ENCODE assay signal across 10 cellular contexts in genomic region chr16:275786-276232, GRCh38. TPM values are rescaled to one million over a fixed set of nuclear protein-coding genes. Genes with fewer than 3 reads are reported as not detected.
DNase-seq lines count a peak whose midpoint lies in the region; ATAC-seq and TF ChIP-seq lines count a peak whose summit lies in the region.
"Had no signal": no experiment of that assay in that cellular context is flagged by ENCODE, and none has a peak within 500 bp of the region (broad histone marks: within the 10 kb centered on the region; RNA-seq: fewer than 3 reads in every experiment).

Gene RGS11, minus strand, starts transcription at chr16:275944. Its CDS starts 33 bp downstream, at chr16:275911.

- H3K4me1 ChIP-seq in OCI-LY1 (ENCODE audit: insufficient read depth, low read length, severe bottlenecking), result peaks cover 9% of the 10 kb centered on the region

- peaks cover 0 to 16% of the 10 kb centered on the region in 2 donors for H3K27me3 Mint-ChIP-seq in natural killer cell (ENCODE audit: low read depth in 2 of 2)

- H3K4me2 ChIP-seq in OCI-LY1 (ENCODE audit: low read length), result peak within 1 kb of the TSS; percentile 64

- intact Hi-C loops in natural killer cell (cut with micrococcal nuclease), result no loop called here

- ATAC-seq in natural killer cell (peak in 1 of 3 donors; percentile 24), HG03354 (IDR thresholded peaks at IDR 0.05; ENCODE audit: poor library complexity, severe bottlenecking, unreplicated experiment) (no peak), GM18909 (IDR thresholded peaks at IDR 0.05; ENCODE audit: poor library complexity, unreplicated experiment) (no peak)

- no peaks in the 10 kb centered on the region for H3K79me2 ChIP-seq in OCI-LY1 (ENCODE audit: insufficient read depth, low read length)

- peak within 1 kb of the TSS; percentile 67 for H3K4me3 Mint-ChIP-seq in natural killer cell

- no peak within 1 kb of the TSS for H2AFZ ChIP-seq in OCI-LY1 (ENCODE audit: low read length)

- H3F3A ChIP-seq in OCI-LY1 (ENCODE audit: insufficient read depth, low read length), result no peaks in the 10 kb centered on the region

- CTCF ChIA-PET in AG04450 (lab: Charles Lee), result no interaction called here

- no peaks in the 10 kb centered on the region for H3K36me3 ChIP-seq in OCI-LY1 (ENCODE audit: insufficient read depth, low read length)

- H3K27ac ChIP-seq in AG04450 (ENCODE audit: low read depth, low read length) (no peak within 1 kb of the TSS), OCI-LY1 (ENCODE audit: low read depth, low read length, poor library complexity, severe bottlenecking) (no peak within 1 kb of the TSS)

- H4K20me1 ChIP-seq in OCI-LY1 (ENCODE audit: insufficient read depth, low read length), result no peaks in the 10 kb centered on the region

- DNase-seq in AG04450 (ENCODE audit: low read depth, low spot score), result no peak
- DNase-seq in epithelial cell of proximal tubule (ENCODE audit: low read depth), result no peak
- DNase-seq in natural killer cell, result no peak
- no peak for DNase-seq in SHP77 treated with DMSO at 0.1 percent for 48 hours (lab: John Stamatoyannopoulos, UW)
- no peak for DNase-seq in DMS79 (lab: John Stamatoyannopoulos, UW)
- DNase-seq: NCI-H510A; stimulated activated CD4-positive, alpha-beta T cell treated with anti-CD3 and anti-CD28 coated beads, Interleukin-4, amount 100 ng/mL, for 24 hours had no signal

- peaks cover 6 to 12% of the 10 kb centered on the region in 2 donors for H3K4me1 Mint-ChIP-seq in natural killer cell

- H3K36me3 Mint-ChIP-seq in natural killer cell, result no peaks in the 10 kb centered on the region

- peaks cover 5% of the 10 kb centered on the region; the same call in 1 of the 2 replicates for H3K9me3 ChIP-seq in AG04450 (ENCODE audit: control insufficient read depth, insufficient read depth, low read length)
- no peaks in the 10 kb centered on the region for H3K9me3 ChIP-seq in OCI-LY1 (ENCODE audit: low read length)

- H3K27me3 ChIP-seq in AG04450 (ENCODE audit: control insufficient read depth, insufficient read depth, low read length) (peaks cover 36% of the 10 kb centered on the region), OCI-LY1 (ENCODE audit: insufficient read depth, low read length) (peaks cover 7% of the 10 kb centered on the region; the same call in 1 of the 2 replicates)

- no peak within 1 kb of the TSS for H3K27ac Mint-ChIP-seq in natural killer cell

- no peaks in the 10 kb centered on the region for H3K9me3 Mint-ChIP-seq in natural killer cell

- peak within 1 kb of the TSS; percentile 32; the same call in 1 of the 2 replicates for H3K4me3 ChIP-seq in AG04450 (ENCODE audit: low read depth, low read length)
- peak within 1 kb of the TSS; percentile 47 for H3K4me3 ChIP-seq in OCI-LY1 (ENCODE audit: low read depth, low read length, poor library complexity, severe bottlenecking)
- H3K4me3 ChIP-seq in epithelial cell of proximal tubule (ENCODE audit: low read depth, low read length), result peak within 1 kb of the TSS; percentile 34

- H3K9ac ChIP-seq in OCI-LY1 (ENCODE audit: low read length), result no peak within 1 kb of the TSS

- TF ChIP-seq CTCF in AG04450 (IDR thresholded peaks at IDR 0.05; ENCODE audit: low read depth, low read length) (no peak), OCI-LY1 (IDR thresholded peaks at IDR 0.05; ENCODE audit: low read length) (no peak), epithelial cell of proximal tubule (conservative IDR thresholded peaks at IDR 0.05; ENCODE audit: low read depth, low read length) (no peak), natural killer cell (IDR thresholded peaks at IDR 0.05) (no peak)

- H3K9me2 ChIP-seq in OCI-LY1 (ENCODE audit: low read depth, low read length), result no peaks in the 10 kb centered on the region

- POLR2A ChIA-PET in AG04450 (lab: Yijun Ruan, JAX), result no interaction called here

RNA-seq across cellular contexts. Expression of gene RGS11, which starts in this region (rescaled TPM):
- 0.30 and 0.33 TPM in 2 replicates for polyA plus RNA-seq in AG04450 (2011; rRNA removed)
- 0.04 TPM in 1 of 2 replicates, not detected in the other for polyA minus RNA-seq in AG04450 (2011; rRNA and poly(A)+ RNA removed)
- total RNA-seq in epithelial cell of proximal tubule (1.0 TPM in 1 of 2 replicates, not detected in the other), natural killer cell (under 1 TPM in 1 of 3 donors, not detected in 2; 0.25 TPM)
